In the genomic region with DNA sequence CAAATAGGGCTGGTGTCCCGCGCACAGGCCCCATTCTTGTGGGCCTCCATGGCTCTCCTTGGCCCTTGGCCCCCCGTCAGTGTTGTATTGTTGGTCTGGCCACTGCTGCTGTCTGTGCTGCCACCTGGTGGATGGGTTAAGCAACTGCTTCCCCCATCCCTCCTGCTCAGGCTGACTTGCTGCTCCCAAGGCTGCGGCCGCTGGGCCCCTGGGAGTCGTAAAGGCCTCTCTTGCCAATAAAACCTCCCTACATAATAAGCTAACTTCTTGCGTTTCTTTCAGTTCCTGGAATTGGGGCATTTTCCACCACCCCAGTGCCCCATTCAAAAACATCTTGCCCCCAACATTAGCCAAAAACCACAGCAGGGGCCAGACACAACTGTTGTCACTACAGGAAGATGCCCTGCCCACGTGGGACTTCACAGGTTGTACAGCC, we compare ENCODE assay signal across 8 cellular contexts. TPM values are rescaled to one million over a fixed set of nuclear protein-coding genes. Genes with fewer than 3 reads are reported as not detected.
A peak's percentile ranks its signal among the peaks of the same experiment; 100 is the strongest.
DNase-seq lines count a peak whose midpoint lies in the region; TF ChIP-seq lines count a peak whose summit lies in the region.

No MANE protein-coding gene starts in this region.

- TF ChIP-seq CTCF in HFF-Myc (IDR thresholded peaks at IDR 0.05; ENCODE audit: low read depth, low read length, missing control alignments) (peak; percentile 94), ascending aorta (IDR thresholded peaks at IDR 0.05) (peak; percentile 67 to 86 (median 84)), hepatocyte (IDR thresholded peaks at IDR 0.05; ENCODE audit: poor library complexity) (peak; percentile 81)

- peak; percentile 92 for DNase-seq in GM03348 (ENCODE audit: low spot score)
- DNase-seq in HFF-Myc (ENCODE audit: extremely low read depth, low read depth): no peak
- DNase-seq in NCI-H187 (lab: John Stamatoyannopoulos, UW): peak; percentile 50 to 51
- DNase-seq in T-helper 9 cell: peak; percentile 74
- peak in 1 of 2 donors; percentile 19 for DNase-seq in ascending aorta (ENCODE audit: low spot score in 2 of 2)
- DNase-seq in hepatocyte (ENCODE audit: low spot score): peak; percentile 85
- peak; percentile 44 to 72 for DNase-seq in stimulated activated CD4-positive, alpha-beta T cell treated with anti-CD3 and anti-CD28 coated beads, Interleukin-12 subunit alpha, Interleukin-12 subunit beta, amount 100 ng/mL, for 24 hours (ENCODE audit: low read depth in 2 of 2)
- no peak for DNase-seq in posterior vena cava (ENCODE audit: low spot score)

- H3K27me3 ChIP-seq in ascending aorta (no peaks in the 10 kb centered on the region), hepatocyte (no peaks in the 10 kb centered on the region)

- H3K36me3 ChIP-seq in ascending aorta (no peaks in the 10 kb centered on the region), hepatocyte (replicated peaks; ENCODE audit: insufficient read depth, low read depth) (no peaks in the 10 kb centered on the region)

- H3K27ac ChIP-seq in ascending aorta (no peak overlapping the region), hepatocyte (no peak overlapping the region)

- no peaks in the 10 kb centered on the region for H3K4me1 ChIP-seq in ascending aorta
- H3K4me1 ChIP-seq in hepatocyte (ENCODE audit: insufficient read depth): no peaks in the 10 kb centered on the region

- H4K20me1 ChIP-seq in hepatocyte (ENCODE audit: insufficient read depth, poor library complexity, severe bottlenecking): no peaks in the 10 kb centered on the region

- H3K4me3 ChIP-seq in HFF-Myc (replicated peaks; ENCODE audit: low read depth, low read length) (no peak overlapping the region), ascending aorta (no peak overlapping the region), hepatocyte (no peak overlapping the region)

- H3K4me2 ChIP-seq in hepatocyte: no peak overlapping the region

- intact Hi-C loops in ascending aorta (cut with DNase I): loop anchor here (2.0 kb wide), 1 partner anchor 236 kb away; no protein-coding TSS in a partner anchor
- intact Hi-C loops in posterior vena cava (cut with DNase I): no loop called here

- H2AFZ ChIP-seq in hepatocyte: no peak overlapping the region

- no peaks in the 10 kb centered on the region for H3K79me2 ChIP-seq in hepatocyte

- 51% methylated on average over 8 of the region's 8 CpGs for WGBS in hepatocyte (ENCODE audit: low lambda C conversion rate, missing lambda C conversion rate)

- H3K9me3 ChIP-seq in ascending aorta (no peaks in the 10 kb centered on the region), hepatocyte (ENCODE audit: low read depth) (no peaks in the 10 kb centered on the region)

- no peaks in the 10 kb centered on the region for H3K9me2 ChIP-seq in hepatocyte (replicated peaks; ENCODE audit: insufficient read depth)

RNA-seq across cellular contexts. Expression of gene CD83, which starts 27.1 kb away (rescaled TPM):
- total RNA-seq in ascending aorta (0.11 TPM), hepatocyte (3.9 and 6.2 TPM in 2 replicates), posterior vena cava (1 to 10 TPM; 1.3 to 2.9 TPM)
- polyA plus RNA-seq in hepatocyte: 6.2 and 6.6 TPM in 2 replicates

Comparison
In these comparisons a context has a peak if more than half of its experiments do, and no peak if none do; other contexts are left out.
1. DNase-seq: peak in GM03348 (single experiment), NCI-H187 (2 of 2), T-helper 9 cell (single experiment), hepatocyte (single experiment) and stimulated activated CD4-positive, alpha-beta T cell treated with anti-CD3 and anti-CD28 coated beads, Interleukin-12 subunit alpha, Interleukin-12 subunit beta, amount 100 ng/mL, for 24 hours (2 of 2); none in HFF-Myc (single experiment) and posterior vena cava (single experiment).
2. Peak in every context shown above with its lines, with median percentiles within 50 percentile points of each other: CTCF ChIP-seq.